In the genomic region with DNA sequence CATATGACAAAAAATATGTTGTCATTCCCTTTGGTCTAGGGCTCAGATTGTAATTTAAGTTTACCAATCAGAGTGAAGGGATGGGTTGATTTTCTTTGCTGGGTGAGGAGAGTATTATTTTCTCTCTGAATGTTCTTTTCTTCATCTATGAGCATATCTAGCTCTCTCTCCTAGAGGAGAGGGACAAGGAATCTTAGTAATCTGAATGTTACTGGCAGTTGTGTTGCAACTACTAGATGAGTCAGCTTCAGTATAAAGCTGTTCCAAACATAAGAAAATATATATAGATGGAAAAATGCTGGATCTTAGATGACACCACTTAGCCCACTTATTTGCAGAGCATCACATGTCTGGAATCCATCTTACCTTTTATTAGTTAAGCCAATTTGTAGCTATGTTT, we compare ENCODE assay signal across 22 cellular contexts.
A peak's percentile ranks its signal among the peaks of the same experiment; 100 is the strongest.
DNase-seq lines count a peak whose midpoint lies in the region; ATAC-seq, FAIRE-seq and TF ChIP-seq lines count a peak whose summit lies in the region.
"Had no signal": no experiment of that assay in that cellular context is flagged by ENCODE, and none has a peak within 500 bp of the region (broad histone marks: within the 10 kb centered on the region; RNA-seq: fewer than 3 reads in every experiment).

No MANE protein-coding gene starts in this region.

- TF ChIP-seq POLR2A in IMR-90 (IDR thresholded peaks at IDR 0.05; ENCODE audit: low read depth, low read length) (no peak), H1 (IDR thresholded peaks at IDR 0.05; ENCODE audit: control extremely low read depth in 1 of 2, low read depth in 2 of 2, low read length in 2 of 2) (no peak)

- peaks cover 3% of the 10 kb centered on the region for H3K9me3 ChIP-seq in IMR-90 (ENCODE audit: control insufficient read depth, insufficient read depth, low read length)
- H3K9me3 ChIP-seq in H1 (ENCODE audit: insufficient read depth in 2 of 2, low read depth in 1 of 2, low read length in 1 of 2), result 0 out of 4 replicates have a peak, but pooled peaks cover 0 to under 1% of the 10 kb centered on the region in 2 experiments
- H3K9me3 ChIP-seq in mesenchymal stem cell (ENCODE audit: control insufficient read depth, low read length), result no peaks in the 10 kb centered on the region
- no peaks in the 10 kb centered on the region for H3K9me3 ChIP-seq in smooth muscle cell (replicated peaks; ENCODE audit: low read depth)
- H3K9me3 ChIP-seq: BLaER1 had no signal

- BruUV-seq in IMR-90 (replicated peaks; lab: Mats Ljungman, UMichigan), result no TSS peak

- H3K9ac ChIP-seq in IMR-90 (ENCODE audit: low read depth, low read length) (no peak overlapping the region), H1 (replicated peaks in 1 of 4; ENCODE audit: extremely low read depth in 1 of 4, low read depth in 3 of 4, low read length in 3 of 4) (no peak overlapping the region), mesenchymal stem cell (ENCODE audit: low read length) (no peak overlapping the region), smooth muscle cell (ENCODE audit: low read depth) (no peak overlapping the region)
- H3K9ac ChIP-seq: BLaER1 had no signal

- no peaks in the 10 kb centered on the region for H3K36me3 ChIP-seq in IMR-90 (ENCODE audit: control insufficient read depth, insufficient read depth, low read length)
- no peaks in the 10 kb centered on the region for H3K36me3 ChIP-seq in H1 (ENCODE audit: control insufficient read depth in 2 of 4, insufficient read depth in 4 of 4, low read length in 3 of 4)
- H3K36me3 ChIP-seq in mesenchymal stem cell (ENCODE audit: control insufficient read depth in 1 of 2, insufficient read depth in 2 of 2, low read depth in 1 of 2, low read length in 2 of 2), result no peaks in the 10 kb centered on the region
- H3K36me3 ChIP-seq in smooth muscle cell (ENCODE audit: low read depth), result no peaks in the 10 kb centered on the region
- H3K36me3 ChIP-seq: BLaER1 had no signal

- POLR2A ChIA-PET in IMR-90 (lab: Charles Lee; ENCODE audit: unreplicated experiment), result no interaction called here
- POLR2A ChIA-PET in H1 (lab: Charles Lee; ENCODE audit: partially characterized antibody), result no interaction called here

- dilution Hi-C loops in IMR-90 (cut with HindIII; ENCODE audit: low sequenced_read_pairs, unreplicated experiment), result no loop called here

- no peak overlapping the region for H4K8ac ChIP-seq in IMR-90 (ENCODE audit: low read depth in 2 of 2, low read length in 2 of 2)
- H4K8ac ChIP-seq in H1 (ENCODE audit: extremely low read depth, insufficient read depth, low read length), result no peak overlapping the region
- H4K8ac ChIP-seq in mesenchymal stem cell (ENCODE audit: low read length), result no peak overlapping the region

- H2AFZ ChIP-seq in IMR-90 (replicated peaks; ENCODE audit: low read length, poor library complexity) (no peak overlapping the region), H1 (ENCODE audit: low read length) (0 out of 2 replicates have a peak overlapping the region, but pooled peaks have one; percentile 12), mesenchymal stem cell (ENCODE audit: low read depth, low read length) (no peak overlapping the region), smooth muscle cell (ENCODE audit: low read depth) (peak overlapping the region; percentile 17)
- H2AFZ ChIP-seq: PC-9 had no signal

- DNase-seq in IMR-90 (no peak), H1 (ENCODE audit: low read depth in 1 of 2, low spot score in 2 of 2) (no peak), mesenchymal stem cell (peak; percentile 8), smooth muscle cell (lab: John Stamatoyannopoulos, UW; ENCODE audit: unreplicated experiment) (no peak), COLO829 (ENCODE audit: low spot score) (no peak)
- DNase-seq: CD4-positive, alpha-beta T cell; GDM1; H9; HFFc6; MV-4-11; NCI-H1105 treated with DMSO at 0.1 percent for 48 hours; NCI-H2029 treated with DMSO at 0.1 percent for 48 hours; NCI-H226; NCI-H510A treated with DMSO at 0.1 percent for 48 hours; NCI-H748 treated with DMSO at 0.1 percent for 48 hours; PC-9; RPMI8226; SHP77 had no signal

- H2AK9ac ChIP-seq in IMR-90 (replicated peaks; ENCODE audit: low read depth, low read length, poor library complexity), result no peak overlapping the region

- ATAC-seq in IMR-90 (ENCODE audit: low read depth) (no peak), HG03442 (IDR thresholded peaks at IDR 0.05; ENCODE audit: unreplicated experiment) (no peak), GM19395 (IDR thresholded peaks at IDR 0.05; ENCODE audit: unreplicated experiment) (no peak)

- H3K9me1 ChIP-seq in IMR-90 (ENCODE audit: insufficient read depth, low read length), result no peaks in the 10 kb centered on the region

- H2BK20ac ChIP-seq in IMR-90 (ENCODE audit: low read depth, low read length) (no peak overlapping the region), H1 (ENCODE audit: low read length) (no peak overlapping the region)

- no peaks in the 10 kb centered on the region for H3K79me2 ChIP-seq in H1 (ENCODE audit: control insufficient read depth in 1 of 2, insufficient read depth in 2 of 2, low read length in 2 of 2)
- no peaks in the 10 kb centered on the region for H3K79me2 ChIP-seq in smooth muscle cell (ENCODE audit: low read depth)

- H3K4me1 ChIP-seq in IMR-90 (ENCODE audit: control insufficient read depth, insufficient read depth, low read length), result no peaks in the 10 kb centered on the region
- H3K4me1 ChIP-seq in H1 (replicated peaks in 1 of 4; ENCODE audit: control insufficient read depth in 3 of 4, insufficient read depth in 4 of 4, low read length in 3 of 4), result peaks cover 0 to 9% (median 6%) of the 10 kb centered on the region in 4 experiments; a peak in 5 of 7 replicates
- no peaks in the 10 kb centered on the region for H3K4me1 ChIP-seq in mesenchymal stem cell (ENCODE audit: control insufficient read depth, insufficient read depth, low read depth, low read length)
- H3K4me1 ChIP-seq in smooth muscle cell (ENCODE audit: low read depth), result peaks cover 4% of the 10 kb centered on the region
- H3K4me1 ChIP-seq: BLaER1 had no signal

- H3K27me3 ChIP-seq in IMR-90 (ENCODE audit: control insufficient read depth, insufficient read depth, low read length) (no peaks in the 10 kb centered on the region), H1 (replicated peaks in 1 of 4; ENCODE audit: control insufficient read depth in 3 of 4, extremely low read depth in 1 of 4, insufficient read depth in 3 of 4, low read length in 3 of 4) (no peaks in the 10 kb centered on the region), mesenchymal stem cell (ENCODE audit: control insufficient read depth in 1 of 2, insufficient read depth in 1 of 2, low read length in 2 of 2) (no peaks in the 10 kb centered on the region), smooth muscle cell (ENCODE audit: low read depth) (no peaks in the 10 kb centered on the region)
- H3K27me3 ChIP-seq: BLaER1 had no signal

- H2BK12ac ChIP-seq in H1 (ENCODE audit: low read depth, low read length), result no peak overlapping the region
- H2BK12ac ChIP-seq in mesenchymal stem cell (ENCODE audit: low read length in 2 of 2), result no peak overlapping the region

- H2BK15ac ChIP-seq in IMR-90 (ENCODE audit: low read depth, low read length) (no peak overlapping the region), H1 (ENCODE audit: low read length) (no peak overlapping the region), mesenchymal stem cell (ENCODE audit: low read depth, poor library complexity, severe bottlenecking) (no peak overlapping the region)

- intact Hi-C loops in IMR-90 (cut with micrococcal nuclease), result no loop called here

- H2BK5ac ChIP-seq in IMR-90 (ENCODE audit: low read depth, low read length, poor library complexity, severe bottlenecking), result no peak overlapping the region
- no peak overlapping the region for H2BK5ac ChIP-seq in H1 (ENCODE audit: low read depth, low read length)
- no peak overlapping the region for H2BK5ac ChIP-seq in mesenchymal stem cell (ENCODE audit: low read depth, low read length, poor library complexity, severe bottlenecking)

- TF ChIP-seq EP300 in H1 (IDR thresholded peaks at IDR 0.05; ENCODE audit: borderline replicate concordance in 1 of 2, low read depth in 2 of 2, low read length in 2 of 2), result no peak

- H4K91ac ChIP-seq in IMR-90 (ENCODE audit: insufficient read depth, low read depth, low read length), result no peak overlapping the region
- no peak overlapping the region for H4K91ac ChIP-seq in H1 (replicated peaks; ENCODE audit: insufficient read length, low read length)
- no peak overlapping the region for H4K91ac ChIP-seq in mesenchymal stem cell (ENCODE audit: low read length)

- in situ Hi-C loops in IMR-90 (cut with MboI; ENCODE audit: low sequenced_read_pairs), result no loop called here

- H3K79me1 ChIP-seq in IMR-90 (ENCODE audit: low read depth in 1 of 2, low read length in 2 of 2) (no peaks in the 10 kb centered on the region), H1 (ENCODE audit: low read depth, low read length) (no peaks in the 10 kb centered on the region), mesenchymal stem cell (replicated peaks; ENCODE audit: low read length, poor library complexity, severe bottlenecking) (no peaks in the 10 kb centered on the region)

- H4K20me1 ChIP-seq in IMR-90 (ENCODE audit: insufficient read depth, low read length), result no peaks in the 10 kb centered on the region
- no peaks in the 10 kb centered on the region for H4K20me1 ChIP-seq in H1 (replicated peaks in 1 of 2; ENCODE audit: control insufficient read depth in 1 of 2, insufficient read depth in 2 of 2, low read length in 2 of 2)
- no peaks in the 10 kb centered on the region for H4K20me1 ChIP-seq in smooth muscle cell (ENCODE audit: low read depth)
- H4K20me1 ChIP-seq: BLaER1 had no signal

- H2AK5ac ChIP-seq in IMR-90 (ENCODE audit: low read depth, low read length) (no peak overlapping the region), H1 (ENCODE audit: low read depth, low read length) (no peak overlapping the region), mesenchymal stem cell (ENCODE audit: low read length, severe bottlenecking) (no peak overlapping the region)

- H2BK120ac ChIP-seq in IMR-90 (ENCODE audit: low read depth, low read length) (no peak overlapping the region), H1 (replicated peaks; ENCODE audit: low read depth, low read length) (no peak overlapping the region), mesenchymal stem cell (ENCODE audit: low read depth, low read length) (no peak overlapping the region)

- H3K4me2 ChIP-seq in IMR-90 (ENCODE audit: low read depth, low read length) (no peak overlapping the region), H1 (ENCODE audit: insufficient read depth in 1 of 2, low read depth in 2 of 2, low read length in 2 of 2) (no peak overlapping the region), mesenchymal stem cell (ENCODE audit: low read length, poor library complexity, severe bottlenecking) (no peak overlapping the region), smooth muscle cell (no peak overlapping the region)
- H3K4me2 ChIP-seq: BLaER1, PC-9 had no signal

- H3K23me2 ChIP-seq in H1 (ENCODE audit: low read depth, low read length), result no peaks in the 10 kb centered on the region

- no peaks in the 10 kb centered on the region for H3F3A ChIP-seq in smooth muscle cell (ENCODE audit: low read depth)

- no peak overlapping the region for H3K56ac ChIP-seq in IMR-90 (ENCODE audit: extremely low read depth, insufficient read depth, low read length)
- H3K56ac ChIP-seq in H1 (replicated peaks; ENCODE audit: insufficient read length, low read depth, low read length), result no peak overlapping the region

- H3K27ac ChIP-seq in IMR-90 (ENCODE audit: insufficient read depth, low read length), result no peak overlapping the region
- no peak overlapping the region for H3K27ac ChIP-seq in H1 (ENCODE audit: low read depth, low read length)
- H3K27ac ChIP-seq in mesenchymal stem cell (ENCODE audit: low read length, poor library complexity, severe bottlenecking), result no peak overlapping the region
- no peak overlapping the region for H3K27ac ChIP-seq in smooth muscle cell (ENCODE audit: low read depth)
- H3K27ac ChIP-seq: BLaER1, PC-9 had no signal

- H3K18ac ChIP-seq in IMR-90 (ENCODE audit: low read depth, low read length) (no peak overlapping the region), H1 (ENCODE audit: extremely low read depth, low read length) (no peak overlapping the region), mesenchymal stem cell (ENCODE audit: low read depth in 1 of 2, low read length in 2 of 2) (no peak overlapping the region)

- no peak overlapping the region for H3K14ac ChIP-seq in IMR-90 (replicated peaks; ENCODE audit: low read depth, low read length)
- no peak overlapping the region for H3K14ac ChIP-seq in H1 (ENCODE audit: insufficient read length)
- no peak overlapping the region for H3K14ac ChIP-seq in mesenchymal stem cell (ENCODE audit: low read length in 2 of 2)

- no peak for TF ChIP-seq CTCF in IMR-90 (conservative IDR thresholded peaks at IDR 0.05; ENCODE audit: low read depth, low read length)
- TF ChIP-seq CTCF in H1 (IDR thresholded peaks at IDR 0.05; ENCODE audit: control extremely low read depth in 1 of 3, insufficient read depth in 1 of 3, low read depth in 1 of 3, low read length in 3 of 3), result no peak
- no peak for TF ChIP-seq CTCF in smooth muscle cell (IDR thresholded peaks at IDR 0.05; ENCODE audit: borderline replicate concordance, insufficient read depth, poor library complexity, severe bottlenecking)

- CTCF ChIA-PET in IMR-90 (lab: Yijun Ruan, JAX), result no interaction called here
- CTCF ChIA-PET in H1 (lab: Charles Lee; ENCODE audit: partially characterized antibody), result interaction anchor here (0.8 kb wide), 1 partner anchor 12 kb away, joined by 4 read pairs; no protein-coding TSS in a partner anchor

- H3K4ac ChIP-seq in IMR-90 (ENCODE audit: low read depth, low read length) (no peak overlapping the region), H1 (replicated peaks; ENCODE audit: insufficient read length, low read depth, low read length) (no peak overlapping the region), mesenchymal stem cell (ENCODE audit: low read depth in 1 of 2, low read length in 2 of 2) (no peak overlapping the region)

- no peak overlapping the region for H4K5ac ChIP-seq in IMR-90 (ENCODE audit: low read depth, low read length)
- no peak overlapping the region for H4K5ac ChIP-seq in H1 (ENCODE audit: insufficient read length, low read depth, low read length)

- no peak overlapping the region for H3K4me3 ChIP-seq in IMR-90 (ENCODE audit: insufficient read depth, low read depth, low read length)
- no peak overlapping the region for H3K4me3 ChIP-seq in H1 (ENCODE audit: extremely low read depth in 1 of 4, insufficient read depth in 2 of 4, low read depth in 3 of 4, low read length in 4 of 4)
- no peak overlapping the region for H3K4me3 ChIP-seq in mesenchymal stem cell (ENCODE audit: insufficient read depth in 1 of 2, low read depth in 1 of 2, low read length in 2 of 2)
- no peak overlapping the region for H3K4me3 ChIP-seq in smooth muscle cell
- H3K4me3 ChIP-seq: BLaER1, PC-9 had no signal

- no peak overlapping the region for H3K23ac ChIP-seq in IMR-90 (ENCODE audit: low read depth, low read length)
- H3K23ac ChIP-seq in H1 (ENCODE audit: insufficient read length), result no peak overlapping the region
- H3K23ac ChIP-seq in mesenchymal stem cell (ENCODE audit: low read length in 2 of 2), result no peak overlapping the region

- no peak for TF ChIP-seq RAD21 in IMR-90 (IDR thresholded peaks at IDR 0.05; ENCODE audit: low read length)
- no peak for TF ChIP-seq RAD21 in H1 (IDR thresholded peaks at IDR 0.05 in 1 of 2, conservative IDR thresholded peaks at IDR 0.05 in 1 of 2; ENCODE audit: low read depth in 2 of 2, low read length in 2 of 2)

- no peak for FAIRE-seq in H1 (lab: Jason Lieb, UNC)
- FAIRE-seq: GM19239 had no signal

Comparison
In these comparisons a context has a peak if more than half of its experiments do, and no peak if none do; other contexts are left out.
1. H2AFZ ChIP-seq: peak in H1 (single experiment) and smooth muscle cell (single experiment); none in IMR-90 (single experiment) and mesenchymal stem cell (single experiment).